9 cellular contexts compared by ENCODE assay signal in genomic region chr7:149855368-149856305, GRCh38. TPM values are rescaled to one million over a fixed set of nuclear protein-coding genes. Genes with fewer than 3 reads are reported as not detected.
DNase-seq lines count a peak whose midpoint lies in the region; ATAC-seq and TF ChIP-seq lines count a peak whose summit lies in the region.
"Had no signal": no experiment of that assay in that cellular context is flagged by ENCODE, and none has a peak within 500 bp of the region (broad histone marks: within the 10 kb centered on the region; RNA-seq: fewer than 3 reads in every experiment).

No MANE protein-coding gene starts in this region.

- peaks cover 49% of the 10 kb centered on the region for H3K36me3 Mint-ChIP-seq in CD4-positive, alpha-beta T cell (ENCODE audit: low read depth)
- H3K36me3 Mint-ChIP-seq in activated T-helper 2 cell treated with anti-CD3 and anti-CD28 coated beads, Interferon-gamma antibody, Interleukin-2, Interleukin-4, amounts not matched to agents 10 μg/mL and 5 μg/mL and 100 μg/mL, durations not matched to agents 14 hours and 24 hours and 36 hours (ENCODE audit: low read depth) = peaks cover 31% of the 10 kb centered on the region
- peaks cover 35% of the 10 kb centered on the region for H3K36me3 Mint-ChIP-seq in activated CD4-positive, alpha-beta T cell treated with anti-CD3 and anti-CD28 coated beads, Interleukin-2, amount 10 ng/mL, durations not matched to agents 7 days and 5 days (ENCODE audit: low read depth)

- H3K4me1 ChIP-seq in HUES48 (ENCODE audit: control insufficient read depth, insufficient read depth, low read length) (peaks cover 20% of the 10 kb centered on the region), adipocyte (ENCODE audit: control insufficient read depth, insufficient read depth, low read length) (peaks cover 5% of the 10 kb centered on the region), Peyer's patch (peaks cover 0 to 2% (median 0%) of the 10 kb centered on the region in 4 donors)

- peaks cover 60% of the 10 kb centered on the region for H3K4me1 Mint-ChIP-seq in CD4-positive, alpha-beta T cell (ENCODE audit: low read depth)
- H3K4me1 Mint-ChIP-seq in activated T-helper 2 cell treated with anti-CD3 and anti-CD28 coated beads, Interferon-gamma antibody, Interleukin-2, Interleukin-4, amounts not matched to agents 10 μg/mL and 5 μg/mL and 100 μg/mL, durations not matched to agents 14 hours and 24 hours and 36 hours (ENCODE audit: low read depth) = peaks cover 39% of the 10 kb centered on the region
- H3K4me1 Mint-ChIP-seq in activated CD4-positive, alpha-beta T cell treated with anti-CD3 and anti-CD28 coated beads, Interleukin-2, amount 10 ng/mL, durations not matched to agents 7 days and 5 days = peaks cover 42% of the 10 kb centered on the region
- H3K4me1 Mint-ChIP-seq: memory B cell had no signal

- intact Hi-C loops in CD4-positive, alpha-beta T cell (cut with DNase I, micrococcal nuclease) = loop anchor here (1.0 to 2.0 kb wide), 4 partner anchors 10 to 17 kb away; partner anchors contain the start of gene ZNF862 (in 1 of the 2)
- intact Hi-C loops in activated T-helper 2 cell treated with anti-CD3 and anti-CD28 coated beads, Interferon-gamma antibody, Interleukin-2, Interleukin-4, amounts not matched to agents 10 μg/mL and 5 μg/mL and 100 μg/mL, durations not matched to agents 14 hours and 24 hours and 36 hours (cut with micrococcal nuclease) = no loop called here

- no peak for TF ChIP-seq CTCF in CD4-positive, alpha-beta T cell (IDR thresholded peaks at IDR 0.05)
- TF ChIP-seq CTCF in Peyer's patch (IDR thresholded peaks at IDR 0.05) = no peak

- peak overlapping the region; percentile 61 for H3K4me3 Mint-ChIP-seq in CD4-positive, alpha-beta T cell
- H3K4me3 Mint-ChIP-seq in activated T-helper 2 cell treated with anti-CD3 and anti-CD28 coated beads, Interferon-gamma antibody, Interleukin-2, Interleukin-4, amounts not matched to agents 10 μg/mL and 5 μg/mL and 100 μg/mL, durations not matched to agents 14 hours and 24 hours and 36 hours (ENCODE audit: low read depth) = no peak overlapping the region
- H3K4me3 Mint-ChIP-seq in activated CD4-positive, alpha-beta T cell treated with anti-CD3 and anti-CD28 coated beads, Interleukin-2, amount 10 ng/mL, durations not matched to agents 7 days and 5 days = no peak overlapping the region
- H3K4me3 Mint-ChIP-seq: memory B cell had no signal

- TF ChIP-seq POLR2A in Peyer's patch (IDR thresholded peaks at IDR 0.05) = no peak

- CTCF ChIA-PET in CD4-positive, alpha-beta T cell (lab: Charles Lee) = interaction anchor here (1.0 to 1.5 kb wide), 2 partner anchors 16 to 28 kb away, joined by 3 to 5 read pairs; no protein-coding TSS in a partner anchor
- CTCF ChIA-PET in activated CD4-positive, alpha-beta T cell treated with anti-CD3 and anti-CD28 coated beads, Interleukin-2, amount 10 ng/mL, durations not matched to agents 7 days and 5 days (lab: Charles Lee) = interaction anchor here (0.9 to 1.5 kb wide), 4 partner anchors 11 to 16 kb away, joined by 3 to 6 read pairs (median 4); no protein-coding TSS in a partner anchor

- H3K27ac Mint-ChIP-seq in CD4-positive, alpha-beta T cell = peak overlapping the region; percentile 61
- H3K27ac Mint-ChIP-seq in activated T-helper 2 cell treated with anti-CD3 and anti-CD28 coated beads, Interferon-gamma antibody, Interleukin-2, Interleukin-4, amounts not matched to agents 10 μg/mL and 5 μg/mL and 100 μg/mL, durations not matched to agents 14 hours and 24 hours and 36 hours = no peak overlapping the region
- H3K27ac Mint-ChIP-seq in activated CD4-positive, alpha-beta T cell treated with anti-CD3 and anti-CD28 coated beads, Interleukin-2, amount 10 ng/mL, durations not matched to agents 7 days and 5 days = no peak overlapping the region
- H3K27ac Mint-ChIP-seq: memory B cell had no signal

- POLR2A ChIA-PET in CD4-positive, alpha-beta T cell (lab: Charles Lee) = interaction anchor here (1.3 to 2.4 kb wide), 4 partner anchors 9 to 19 kb away, joined by 3 to 12 read pairs (median 10); partner anchors contain the start of gene ZNF862
- POLR2A ChIA-PET in activated CD4-positive, alpha-beta T cell treated with anti-CD3 and anti-CD28 coated beads, Interleukin-2, amount 10 ng/mL, durations not matched to agents 7 days and 5 days (lab: Charles Lee) = no interaction called here

- no peaks in the 10 kb centered on the region for H3K9me3 ChIP-seq in CD4-positive, alpha-beta T cell (ENCODE audit: control insufficient read depth, low read length)
- H3K9me3 ChIP-seq in HUES48 (ENCODE audit: control insufficient read depth, insufficient read depth, low read length) = no peaks in the 10 kb centered on the region
- H3K9me3 ChIP-seq in adipocyte (ENCODE audit: control insufficient read depth, low read length) = no peaks in the 10 kb centered on the region
- H3K9me3 ChIP-seq in Peyer's patch = no peaks in the 10 kb centered on the region

- H3K9me3 Mint-ChIP-seq in CD4-positive, alpha-beta T cell = no peaks in the 10 kb centered on the region
- no peaks in the 10 kb centered on the region for H3K9me3 Mint-ChIP-seq in activated T-helper 2 cell treated with anti-CD3 and anti-CD28 coated beads, Interferon-gamma antibody, Interleukin-2, Interleukin-4, amounts not matched to agents 10 μg/mL and 5 μg/mL and 100 μg/mL, durations not matched to agents 14 hours and 24 hours and 36 hours
- H3K9me3 Mint-ChIP-seq in activated CD4-positive, alpha-beta T cell treated with anti-CD3 and anti-CD28 coated beads, Interleukin-2, amount 10 ng/mL, durations not matched to agents 7 days and 5 days = no peaks in the 10 kb centered on the region
- H3K9me3 Mint-ChIP-seq: memory B cell had no signal

- H3K27me3 Mint-ChIP-seq in CD4-positive, alpha-beta T cell = no peaks in the 10 kb centered on the region
- no peaks in the 10 kb centered on the region for H3K27me3 Mint-ChIP-seq in activated T-helper 2 cell treated with anti-CD3 and anti-CD28 coated beads, Interferon-gamma antibody, Interleukin-2, Interleukin-4, amounts not matched to agents 10 μg/mL and 5 μg/mL and 100 μg/mL, durations not matched to agents 14 hours and 24 hours and 36 hours (ENCODE audit: low read depth)
- no peaks in the 10 kb centered on the region for H3K27me3 Mint-ChIP-seq in activated CD4-positive, alpha-beta T cell treated with anti-CD3 and anti-CD28 coated beads, Interleukin-2, amount 10 ng/mL, durations not matched to agents 7 days and 5 days
- H3K27me3 Mint-ChIP-seq: memory B cell had no signal

- H3K27ac ChIP-seq in CD4-positive, alpha-beta T cell (ENCODE audit: low read depth, low read length) = no peak overlapping the region
- H3K27ac ChIP-seq in HUES48 (ENCODE audit: low read depth, low read length) (peak overlapping the region; percentile 75), Peyer's patch (no peak overlapping the region)

- H3K9ac ChIP-seq in HUES48 (ENCODE audit: low read depth, low read length) = no peak overlapping the region
- H3K9ac ChIP-seq in adipocyte (ENCODE audit: low read length) = no peak overlapping the region

- no peak for ATAC-seq in CD4-positive, alpha-beta T cell (ENCODE audit: poor library complexity)
- ATAC-seq in HG03571 (IDR thresholded peaks at IDR 0.05; ENCODE audit: unreplicated experiment) = no peak

- no peaks in the 10 kb centered on the region for H3K36me3 ChIP-seq in HUES48 (ENCODE audit: control insufficient read depth, insufficient read depth, low read length)
- H3K36me3 ChIP-seq in adipocyte (ENCODE audit: control insufficient read depth, insufficient read depth, low read length, severe bottlenecking) = peaks cover 6% of the 10 kb centered on the region
- peaks cover 0 to 15% (median 0%) of the 10 kb centered on the region in 3 donors for H3K36me3 ChIP-seq in Peyer's patch

- H3K27me3 ChIP-seq in CD4-positive, alpha-beta T cell (ENCODE audit: control insufficient read depth, insufficient read depth, low read length) = no peaks in the 10 kb centered on the region
- no peaks in the 10 kb centered on the region for H3K27me3 ChIP-seq in HUES48 (ENCODE audit: control insufficient read depth, insufficient read depth, low read length)
- no peaks in the 10 kb centered on the region for H3K27me3 ChIP-seq in adipocyte (replicated peaks; ENCODE audit: control insufficient read depth, insufficient read depth, low read length)
- no peaks in the 10 kb centered on the region for H3K27me3 ChIP-seq in Peyer's patch

- no peak overlapping the region for H3K4me3 ChIP-seq in HUES48 (ENCODE audit: low read depth, low read length)
- no peak overlapping the region for H3K4me3 ChIP-seq in adipocyte (ENCODE audit: low read length)
- no peak overlapping the region for H3K4me3 ChIP-seq in Peyer's patch

- no peak for DNase-seq in CD4-positive, alpha-beta T cell
- peak; percentile 73 for DNase-seq in adipocyte (ENCODE audit: low read depth)
- peak; percentile 73 for DNase-seq in left kidney (ENCODE audit: low read depth, low spot score)
- no peak for DNase-seq in activated T-helper 2 cell treated with anti-CD3 and anti-CD28 coated beads, Interferon-gamma antibody, Interleukin-2, Interleukin-4, amounts not matched to agents 10 μg/mL and 5 μg/mL and 100 μg/mL, durations not matched to agents 14 hours and 24 hours and 36 hours (ENCODE audit: low spot score)
- DNase-seq in Peyer's patch = no peak
- DNase-seq in activated CD4-positive, alpha-beta T cell treated with anti-CD3 and anti-CD28 coated beads, Interleukin-2, amount 10 ng/mL, durations not matched to agents 7 days and 5 days = no peak

RNA-seq across cellular contexts. Expression of gene ZNF862, which starts 17.5 kb away (rescaled TPM):
- 10 to 100 TPM; 25.6 to 26.6 TPM for total RNA-seq in CD4-positive, alpha-beta T cell
- 14.6 and 16.4 TPM in 2 replicates for total RNA-seq in activated T-helper 2 cell treated with anti-CD3 and anti-CD28 coated beads, Interferon-gamma antibody, Interleukin-2, Interleukin-4, amounts not matched to agents 10 μg/mL and 5 μg/mL and 100 μg/mL, durations not matched to agents 14 hours and 24 hours and 36 hours
- 10 to 100 TPM; 19.8 to 36.4 (median 23.0) TPM for total RNA-seq in Peyer's patch
- total RNA-seq in activated CD4-positive, alpha-beta T cell treated with anti-CD3 and anti-CD28 coated beads, Interleukin-2, amount 10 ng/mL, durations not matched to agents 7 days and 5 days = 10 to 100 TPM; 31.3 to 35.8 TPM

RNA-seq across cellular contexts. Expression of gene ATP6V0E2, which starts 18.1 kb away (rescaled TPM):
- total RNA-seq in CD4-positive, alpha-beta T cell = 10 to 100 TPM; 23.2 to 24.9 TPM
- total RNA-seq in activated T-helper 2 cell treated with anti-CD3 and anti-CD28 coated beads, Interferon-gamma antibody, Interleukin-2, Interleukin-4, amounts not matched to agents 10 μg/mL and 5 μg/mL and 100 μg/mL, durations not matched to agents 14 hours and 24 hours and 36 hours = 50.2 and 54.3 TPM in 2 replicates
- total RNA-seq in Peyer's patch = 10 to 100 TPM in 2 of 4 donors, 1 to 10 TPM in 2; 7.6 to 17.8 (median 11.1) TPM
- 10 to 100 TPM; 69.0 to 76.1 TPM for total RNA-seq in activated CD4-positive, alpha-beta T cell treated with anti-CD3 and anti-CD28 coated beads, Interleukin-2, amount 10 ng/mL, durations not matched to agents 7 days and 5 days

Comparison
In these comparisons a context has a peak if more than half of its experiments do, and no peak if none do; other contexts are left out.
1. DNase-seq: peak in adipocyte (single experiment) and left kidney (single experiment); none in CD4-positive, alpha-beta T cell (0 of 10), activated T-helper 2 cell treated with anti-CD3 and anti-CD28 coated beads, Interferon-gamma antibody, Interleukin-2, Interleukin-4, amounts not matched to agents 10 μg/mL and 5 μg/mL and 100 μg/mL, durations not matched to agents 14 hours and 24 hours and 36 hours (single experiment), Peyer's patch (0 of 3) and activated CD4-positive, alpha-beta T cell treated with anti-CD3 and anti-CD28 coated beads, Interleukin-2, amount 10 ng/mL, durations not matched to agents 7 days and 5 days (single experiment).